In the genomic region with DNA sequence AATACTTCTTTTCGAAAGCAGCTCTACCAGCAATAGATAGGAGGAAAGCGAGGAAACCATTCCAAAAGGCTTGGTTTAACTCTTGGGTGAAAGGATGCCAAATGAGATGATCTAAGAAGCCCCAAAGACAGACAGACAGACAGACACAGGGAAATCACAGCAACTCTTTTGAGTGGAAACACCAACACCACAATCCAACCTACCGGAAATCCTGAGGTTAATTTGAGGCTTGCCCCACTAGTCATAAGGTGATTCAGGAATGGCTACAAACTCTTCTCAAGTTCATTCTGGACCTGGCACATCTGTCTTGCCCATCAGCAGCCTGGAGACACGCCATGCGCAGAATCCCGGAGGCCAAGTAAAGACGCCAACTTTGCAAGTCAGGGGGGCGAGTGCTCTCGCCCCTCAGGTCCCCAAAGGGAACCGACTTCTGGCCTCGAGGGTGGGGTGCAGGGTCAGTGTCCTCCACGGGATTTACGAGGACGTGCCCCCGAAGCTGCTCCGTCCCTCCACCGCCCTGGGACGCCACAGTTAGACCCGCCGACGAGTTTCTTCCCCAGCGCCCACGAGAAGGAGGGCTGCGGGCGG, we compare ENCODE assay signal across 8 cellular contexts. TPM values are rescaled to one million over a fixed set of nuclear protein-coding genes. Genes with fewer than 3 reads are reported as not detected.
DNase-seq lines count a peak whose midpoint lies in the region; ATAC-seq and TF ChIP-seq lines count a peak whose summit lies in the region.

No MANE protein-coding gene starts in this region.

- intact Hi-C loops in right cardiac atrium (cut with DNase I) = no loop called here

- peaks cover 22% of the 10 kb centered on the region for H3K27me3 Mint-ChIP-seq in GM23338 (ENCODE audit: insufficient read depth, low read depth, poor library complexity)

- H4K20me1 ChIP-seq in DND-41 (ENCODE audit: insufficient read depth, low read length) = peaks cover 5% of the 10 kb centered on the region; the same call in 1 of the 2 replicates
- H4K20me1 ChIP-seq in GM23338 (replicated peaks; ENCODE audit: insufficient read depth) = no peaks in the 10 kb centered on the region; the same call in 1 of the 2 replicates

- H2AFZ ChIP-seq in DND-41 (ENCODE audit: low read depth, low read length) (no peak overlapping the region), GM23338 (peak overlapping the region; percentile 61)

- no peak overlapping the region for H3K27ac Mint-ChIP-seq in GM23338

- peaks cover 47% of the 10 kb centered on the region for H3K27me3 ChIP-seq in DND-41 (ENCODE audit: insufficient read depth, low read length, poor library complexity)
- H3K27me3 ChIP-seq in GM23338 (ENCODE audit: insufficient read depth) = peaks cover 23% of the 10 kb centered on the region
- H3K27me3 ChIP-seq in right cardiac atrium (ENCODE audit: control insufficient read depth, insufficient read depth) = no peaks in the 10 kb centered on the region
- no peaks in the 10 kb centered on the region for H3K27me3 ChIP-seq in rectal smooth muscle tissue (ENCODE audit: control insufficient read depth, insufficient read depth, low read length)

- H3K9me3 ChIP-seq in DND-41 (ENCODE audit: insufficient read depth, low read length, severe bottlenecking) (no peaks in the 10 kb centered on the region), right cardiac atrium (ENCODE audit: control insufficient read depth, low read length) (no peaks in the 10 kb centered on the region)

- WGBS in adipose tissue, 3 donors = 1 to 2% (median 2%) methylated on average over 16 to 24 of the region's 25 CpGs
- 1% methylated on average over 24 of the region's 25 CpGs for WGBS in right cardiac atrium

- H3K79me2 ChIP-seq in DND-41 (ENCODE audit: insufficient read depth, low read length) = no peaks in the 10 kb centered on the region
- H3K79me2 ChIP-seq in GM23338 (replicated peaks; ENCODE audit: insufficient read depth) = peaks cover 45% of the 10 kb centered on the region

- peak overlapping the region; percentile 84 for H3K4me3 Mint-ChIP-seq in GM23338

- peak; percentile 72 for ATAC-seq in DND-41 (ENCODE audit: insufficient read depth, low read depth)
- ATAC-seq in GM23338 = no peak; the same call in 2 of the 3 replicates
- ATAC-seq in right cardiac atrium = peak in 1 of 2 donors; percentile 1

- H3K9ac ChIP-seq in DND-41 (ENCODE audit: low read depth, low read length) (peak overlapping the region; percentile 33; the same call in 1 of the 2 replicates), rectal smooth muscle tissue (ENCODE audit: low read length) (peak overlapping the region; percentile 46)

- H3K9me3 Mint-ChIP-seq in GM23338 = peaks cover 4% of the 10 kb centered on the region; the same call in 2 of the 3 replicates

- H3K4me2 ChIP-seq in DND-41 (ENCODE audit: insufficient read depth, low read length) = peak overlapping the region; percentile 62
- H3K4me2 ChIP-seq in GM23338 = peak overlapping the region; percentile 96

- no peaks in the 10 kb centered on the region for H3K9me2 ChIP-seq in GM23338 (ENCODE audit: insufficient read depth)

- H3K36me3 Mint-ChIP-seq in GM23338 (ENCODE audit: low read depth) = no peaks in the 10 kb centered on the region

- H3K4me3 ChIP-seq in DND-41 (ENCODE audit: low read depth in 1 of 2, low read length in 2 of 2) (peak overlapping the region in 1 of 2 experiments; percentile 52; a peak in 2 of 4 replicates), GM23338 (peak overlapping the region; percentile 74), right cardiac atrium (ENCODE audit: low read length) (peak overlapping the region; percentile 83), rectal smooth muscle tissue (ENCODE audit: low read length) (peak overlapping the region; percentile 72)

- no peak for TF ChIP-seq CTCF in DND-41 (IDR thresholded peaks at IDR 0.05; ENCODE audit: borderline replicate concordance, extremely low read depth, low read length, poor library complexity, severe bottlenecking)
- TF ChIP-seq CTCF in GM23338 (conservative IDR thresholded peaks at IDR 0.05; ENCODE audit: low read depth in 2 of 2) = no peak

- peaks cover 16% of the 10 kb centered on the region for H3K4me1 ChIP-seq in DND-41 (ENCODE audit: insufficient read depth, low read length)
- peaks cover 5% of the 10 kb centered on the region for H3K4me1 ChIP-seq in GM23338 (ENCODE audit: insufficient read depth)
- peaks cover 4% of the 10 kb centered on the region for H3K4me1 ChIP-seq in right cardiac atrium (ENCODE audit: control insufficient read depth, insufficient read depth, low read length)
- no peaks in the 10 kb centered on the region for H3K4me1 ChIP-seq in rectal smooth muscle tissue (ENCODE audit: control insufficient read depth, insufficient read depth, low read length)

- H3F3A ChIP-seq in GM23338 (replicated peaks; ENCODE audit: low read depth) = no peaks in the 10 kb centered on the region

- H3K4me1 Mint-ChIP-seq in GM23338 = peaks cover 15% of the 10 kb centered on the region

- DNase-seq in DND-41 (peak; percentile 35), GM23338 (ENCODE audit: low spot score) (peak; percentile 28), OCI-M1 (lab: John Stamatoyannopoulos, UW) (peak; percentile 40), right cardiac atrium (peak in 1 of 3 donors; percentile 76), superior temporal gyrus (ENCODE audit: extremely low spot score) (no peak), foreskin melanocyte (no peak)

- H3K27ac ChIP-seq in DND-41 (ENCODE audit: low read length) = no peak overlapping the region
- H3K27ac ChIP-seq in GM23338 (ENCODE audit: low read depth) = no peak overlapping the region
- peak overlapping the region; percentile 7 for H3K27ac ChIP-seq in adipose tissue (ENCODE audit: low read depth, low read length)
- H3K27ac ChIP-seq in right cardiac atrium (ENCODE audit: low read length) = peak overlapping the region; percentile 96
- H3K27ac ChIP-seq in rectal smooth muscle tissue (ENCODE audit: low read depth, low read length) = peak overlapping the region; percentile 99

- H3K36me3 ChIP-seq in DND-41 (ENCODE audit: insufficient read depth, low read length) = no peaks in the 10 kb centered on the region
- H3K36me3 ChIP-seq in GM23338 (ENCODE audit: insufficient read depth) = no peaks in the 10 kb centered on the region
- H3K36me3 ChIP-seq in rectal smooth muscle tissue (ENCODE audit: control insufficient read depth, insufficient read depth, low read length) = no peaks in the 10 kb centered on the region

TF ChIP-seq in GM23338, 12 proteins besides CTCF, POLR2A, EP300 and RAD21 (continues in another document):
- TF ChIP-seq NANOG (IDR thresholded peaks at IDR 0.05; ENCODE audit: borderline replicate concordance) (no peak), EZH2phosphoT487 (IDR thresholded peaks at IDR 0.05; ENCODE audit: unreplicated experiment) (no peak), STAT1 (IDR thresholded peaks at IDR 0.05; ENCODE audit: unreplicated experiment) (no peak)
- TF ChIP-seq, protein P1, sequence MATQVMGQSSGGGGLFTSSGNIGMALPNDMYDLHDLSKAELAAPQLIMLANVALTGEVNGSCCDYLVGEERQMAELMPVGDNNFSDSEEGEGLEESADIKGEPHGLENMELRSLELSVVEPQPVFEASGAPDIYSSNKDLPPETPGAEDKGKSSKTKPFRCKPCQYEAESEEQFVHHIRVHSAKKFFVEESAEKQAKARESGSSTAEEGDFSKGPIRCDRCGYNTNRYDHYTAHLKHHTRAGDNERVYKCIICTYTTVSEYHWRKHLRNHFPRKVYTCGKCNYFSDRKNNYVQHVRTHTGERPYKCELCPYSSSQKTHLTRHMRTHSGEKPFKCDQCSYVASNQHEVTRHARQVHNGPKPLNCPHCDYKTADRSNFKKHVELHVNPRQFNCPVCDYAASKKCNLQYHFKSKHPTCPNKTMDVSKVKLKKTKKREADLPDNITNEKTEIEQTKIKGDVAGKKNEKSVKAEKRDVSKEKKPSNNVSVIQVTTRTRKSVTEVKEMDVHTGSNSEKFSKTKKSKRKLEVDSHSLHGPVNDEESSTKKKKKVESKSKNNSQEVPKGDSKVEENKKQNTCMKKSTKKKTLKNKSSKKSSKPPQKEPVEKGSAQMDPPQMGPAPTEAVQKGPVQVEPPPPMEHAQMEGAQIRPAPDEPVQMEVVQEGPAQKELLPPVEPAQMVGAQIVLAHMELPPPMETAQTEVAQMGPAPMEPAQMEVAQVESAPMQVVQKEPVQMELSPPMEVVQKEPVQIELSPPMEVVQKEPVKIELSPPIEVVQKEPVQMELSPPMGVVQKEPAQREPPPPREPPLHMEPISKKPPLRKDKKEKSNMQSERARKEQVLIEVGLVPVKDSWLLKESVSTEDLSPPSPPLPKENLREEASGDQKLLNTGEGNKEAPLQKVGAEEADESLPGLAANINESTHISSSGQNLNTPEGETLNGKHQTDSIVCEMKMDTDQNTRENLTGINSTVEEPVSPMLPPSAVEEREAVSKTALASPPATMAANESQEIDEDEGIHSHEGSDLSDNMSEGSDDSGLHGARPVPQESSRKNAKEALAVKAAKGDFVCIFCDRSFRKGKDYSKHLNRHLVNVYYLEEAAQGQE (IDR thresholded peaks at IDR 0.05; ENCODE audit: unreplicated experiment) = no peak

RNA-seq across cellular contexts. Expression of a gene that starts 0.8 kb away (rescaled TPM):
- 6.5 and 15.6 TPM in 2 replicates for total RNA-seq in GM23338 (2014; rRNA removed; shearing (Covaris generic))
- polyA plus RNA-seq in GM23338 (2016; fragmentation: Nextera tagmentation; extraction: Ambion mirVana) (16.7 and 24.8 TPM in 2 replicates), adipose tissue (1 to 10 TPM; 2.2 to 7.1 (median 5.8) TPM), right cardiac atrium (5.9 TPM)
- total RNA-seq in right cardiac atrium = 10 to 100 TPM; 42.9 to 58.1 (median 48.6) TPM

RNA-seq across cellular contexts. Expression of a gene that starts 47.7 kb away (rescaled TPM):
- 2,030 and 2,182 TPM in 2 replicates for total RNA-seq in GM23338 (2014; rRNA removed; shearing (Covaris generic))
- polyA plus RNA-seq in GM23338 (2016; fragmentation: Nextera tagmentation; extraction: Ambion mirVana) (3,547 and 4,172 TPM in 2 replicates), adipose tissue (1,000 to 10,000 TPM; 1,236 to 2,453 (median 1,716) TPM), right cardiac atrium (1,138 TPM)
- total RNA-seq in right cardiac atrium = 100 to 1,000 TPM; 670 to 740 (median 678) TPM

Comparison
In these comparisons a context has a peak if more than half of its experiments do, and no peak if none do; other contexts are left out.
1. DNase-seq: peak in DND-41 (single experiment), GM23338 (single experiment) and OCI-M1 (single experiment); none in superior temporal gyrus (single experiment) and foreskin melanocyte (single experiment).
2. H3K27ac ChIP-seq: peak in adipose tissue (single experiment), right cardiac atrium (single experiment) and rectal smooth muscle tissue (single experiment); none in DND-41 (single experiment) and GM23338 (single experiment).